9 cellular contexts compared by ENCODE assay signal in genomic region chr14:53011053-53011462, GRCh38.
A peak's percentile ranks its signal among the peaks of the same experiment; 100 is the strongest.
DNase-seq lines count a peak whose midpoint lies in the region; ATAC-seq and TF ChIP-seq lines count a peak whose summit lies in the region.
"Had no signal": no experiment of that assay in that cellular context is flagged by ENCODE, and none has a peak within 500 bp of the region (broad histone marks: within the 10 kb centered on the region; RNA-seq: fewer than 3 reads in every experiment).

No MANE protein-coding gene starts in this region.

- H3K27ac ChIP-seq in mesendoderm (ENCODE audit: low read depth, low read length), result peak overlapping the region; percentile 1
- peak overlapping the region in 1 of 2 donors; percentile 15 for H3K27ac ChIP-seq in aorta (ENCODE audit: low read depth in 1 of 2, low read length in 2 of 2)
- H3K27ac ChIP-seq: 22Rv1 had no signal

- no peak overlapping the region for H3K23ac ChIP-seq in mesendoderm (ENCODE audit: low read length)

- peak; percentile 84 for ATAC-seq in aorta (ENCODE audit: low FRiP score)
- ATAC-seq in GM21381 (IDR thresholded peaks at IDR 0.05; ENCODE audit: unreplicated experiment), result no peak
- no peak for ATAC-seq in GM19351 (IDR thresholded peaks at IDR 0.05; ENCODE audit: unreplicated experiment)

- DNase-seq in activated CD4-positive, alpha-beta T cell treated with anti-CD3 and anti-CD28 coated beads, Interleukin-2, amount 10 ng/mL, durations not matched to agents 24 days and 14 days, result no peak
- DNase-seq in activated CD4-positive, alpha-beta T cell treated with anti-CD3 and anti-CD28 coated beads for 48 hours, result no peak
- DNase-seq in epithelial cell of esophagus (ENCODE audit: low read depth) (peak; percentile 72), mesendoderm (peak; percentile 97), aorta (peak; percentile 86), DMS 273 treated with DMSO at 0.1 percent for 48 hours (lab: John Stamatoyannopoulos, UW) (no peak)

- H2BK15ac ChIP-seq in mesendoderm (replicated peaks; ENCODE audit: low read depth), result no peak overlapping the region

- H3K27me3 ChIP-seq in mesendoderm (ENCODE audit: insufficient read depth, low read length, poor library complexity) (no peaks in the 10 kb centered on the region), aorta (ENCODE audit: control insufficient read depth in 1 of 2, insufficient read depth in 2 of 2, low read length in 1 of 2) (no peaks in the 10 kb centered on the region)

- peak overlapping the region; percentile 41 for H3K18ac ChIP-seq in mesendoderm (ENCODE audit: low read length)

- no CpG with 5 or more reads among the region's 7 CpGs for WGBS in mesendoderm (ENCODE audit: extremely low coverage, insufficient coverage, low lambda C conversion rate)
- WGBS in aorta, 2 donors, result 5% methylated on average over 7 of the region's 7 CpGs

- H3K79me2 ChIP-seq in mesendoderm (ENCODE audit: control insufficient read depth, insufficient read depth, low read length), result no peaks in the 10 kb centered on the region

- no peaks in the 10 kb centered on the region for H3K9me3 Mint-ChIP-seq in activated CD4-positive, alpha-beta T cell treated with anti-CD3 and anti-CD28 coated beads, Interleukin-2, amount 10 ng/mL, durations not matched to agents 24 days and 14 days

- no peak overlapping the region for H4K8ac ChIP-seq in mesendoderm (ENCODE audit: low read depth, low read length)

- H2BK120ac ChIP-seq in mesendoderm (ENCODE audit: low read depth, low read length), result no peak overlapping the region

- peak overlapping the region; percentile 11 for H3K27ac Mint-ChIP-seq in activated CD4-positive, alpha-beta T cell treated with anti-CD3 and anti-CD28 coated beads, Interleukin-2, amount 10 ng/mL, durations not matched to agents 24 days and 14 days

- peak overlapping the region; percentile 6 for H3K56ac ChIP-seq in mesendoderm (ENCODE audit: low read length)

- H3K79me1 ChIP-seq in mesendoderm (ENCODE audit: low read length), result no peaks in the 10 kb centered on the region

- no peak overlapping the region for H3K9ac ChIP-seq in mesendoderm (ENCODE audit: low read length)

- peaks cover 6% of the 10 kb centered on the region for H3K4me1 Mint-ChIP-seq in activated CD4-positive, alpha-beta T cell treated with anti-CD3 and anti-CD28 coated beads, Interleukin-2, amount 10 ng/mL, durations not matched to agents 24 days and 14 days

- H2BK5ac ChIP-seq in mesendoderm (ENCODE audit: low read length), result no peak overlapping the region

- H3K4me3 Mint-ChIP-seq in activated CD4-positive, alpha-beta T cell treated with anti-CD3 and anti-CD28 coated beads, Interleukin-2, amount 10 ng/mL, durations not matched to agents 24 days and 14 days, result no peak overlapping the region

- H3K36me3 ChIP-seq in mesendoderm (ENCODE audit: control insufficient read depth, insufficient read depth, low read length), result no peaks in the 10 kb centered on the region
- no peaks in the 10 kb centered on the region for H3K36me3 ChIP-seq in aorta (ENCODE audit: control insufficient read depth in 1 of 2, insufficient read depth in 2 of 2, low read length in 1 of 2)

- TF ChIP-seq CTCF in epithelial cell of esophagus (IDR thresholded peaks at IDR 0.05; ENCODE audit: insufficient read depth, low read depth, low read length, missing control alignments), result no peak

- H3K4me1 ChIP-seq in mesendoderm (ENCODE audit: control insufficient read depth, low read depth, low read length) (peaks cover 5% of the 10 kb centered on the region), aorta (ENCODE audit: control insufficient read depth in 1 of 2, insufficient read depth in 2 of 2, low read length in 2 of 2) (no peaks in the 10 kb centered on the region)

- H3K9me3 ChIP-seq in aorta (ENCODE audit: control insufficient read depth, low read length), result no peaks in the 10 kb centered on the region

- no peak overlapping the region for H3K4me2 ChIP-seq in mesendoderm (ENCODE audit: low read length)

- H2AK5ac ChIP-seq in mesendoderm (ENCODE audit: low read length), result no peak overlapping the region

- intact Hi-C loops in activated CD4-positive, alpha-beta T cell treated with anti-CD3 and anti-CD28 coated beads, Interleukin-2, amount 10 ng/mL, durations not matched to agents 24 days and 14 days (cut with micrococcal nuclease), result no loop called here
- intact Hi-C loops in aorta (cut with DNase I), result no loop called here

- H3K4me3 ChIP-seq in epithelial cell of esophagus (ENCODE audit: low read length) (no peak overlapping the region), mesendoderm (ENCODE audit: low read length) (no peak overlapping the region), aorta (ENCODE audit: low read length in 2 of 2) (no peak overlapping the region)

- no peaks in the 10 kb centered on the region for H3K36me3 Mint-ChIP-seq in activated CD4-positive, alpha-beta T cell treated with anti-CD3 and anti-CD28 coated beads, Interleukin-2, amount 10 ng/mL, durations not matched to agents 24 days and 14 days (ENCODE audit: low read depth)

- peaks cover 2% of the 10 kb centered on the region for H3K27me3 Mint-ChIP-seq in activated CD4-positive, alpha-beta T cell treated with anti-CD3 and anti-CD28 coated beads, Interleukin-2, amount 10 ng/mL, durations not matched to agents 24 days and 14 days

- H4K5ac ChIP-seq in mesendoderm (ENCODE audit: low read length), result no peak overlapping the region

- no peak overlapping the region for H3K4ac ChIP-seq in mesendoderm (ENCODE audit: low read depth, low read length)

Comparison
In these comparisons a context has a peak if more than half of its experiments do, and no peak if none do; other contexts are left out.
1. DNase-seq: peak in epithelial cell of esophagus (single experiment), mesendoderm (single experiment) and aorta (2 of 2); none in activated CD4-positive, alpha-beta T cell treated with anti-CD3 and anti-CD28 coated beads, Interleukin-2, amount 10 ng/mL, durations not matched to agents 24 days and 14 days (single experiment), activated CD4-positive, alpha-beta T cell treated with anti-CD3 and anti-CD28 coated beads for 48 hours (single experiment) and DMS 273 treated with DMSO at 0.1 percent for 48 hours (single experiment).